ENCODE assay signal across 8 cellular contexts in the genomic region with DNA sequence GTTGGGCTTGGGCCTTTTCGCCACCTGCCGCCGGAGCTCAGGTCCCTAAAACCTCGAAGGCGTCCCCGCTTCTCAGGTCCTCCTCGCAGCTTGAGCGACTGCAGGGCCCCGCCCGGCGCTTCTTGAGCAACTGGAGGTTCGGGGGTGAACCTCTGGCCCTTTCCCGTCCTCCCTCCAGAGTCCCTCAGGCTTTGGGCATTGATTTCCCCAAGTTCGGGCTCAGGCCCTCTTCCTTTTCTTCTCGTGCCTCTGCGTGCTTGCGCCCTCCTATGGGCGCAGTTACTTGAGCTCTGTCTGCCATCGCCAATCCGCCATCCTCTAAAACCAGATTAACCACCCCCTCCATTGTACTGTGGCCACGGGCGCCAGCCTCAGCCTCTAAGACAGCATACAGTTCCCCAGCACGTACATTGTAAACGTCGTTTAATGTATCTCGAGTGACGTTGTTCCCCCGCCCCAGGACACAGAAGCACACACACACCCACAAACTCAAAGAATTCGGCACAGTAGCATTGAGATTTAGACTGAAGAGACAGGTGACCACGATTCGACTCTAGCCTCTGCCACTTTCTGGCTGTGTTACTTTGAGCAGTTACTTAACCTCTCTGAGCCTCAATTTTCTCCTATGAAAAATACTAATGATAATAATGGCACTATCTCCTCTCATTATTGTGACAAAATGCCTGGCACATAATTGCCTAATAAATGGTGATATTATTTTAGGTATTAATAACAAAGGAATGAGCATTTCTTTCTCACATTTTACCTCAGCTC. TPM values are rescaled to one million over a fixed set of nuclear protein-coding genes. Genes with fewer than 3 reads are reported as not detected.
DNase-seq lines count a peak whose midpoint lies in the region; ATAC-seq and TF ChIP-seq lines count a peak whose summit lies in the region.

No MANE protein-coding gene starts in this region.

- no peaks in the 10 kb centered on the region for H3K36me3 ChIP-seq in BLaER1 treated with 17β-estradiol and CSF1 and Interleukin-3, amounts not matched to agents 10 nM and 100 nM
- H3K36me3 ChIP-seq in tibial artery: no peaks in the 10 kb centered on the region

- no peaks in the 10 kb centered on the region for H4K20me1 ChIP-seq in BLaER1 treated with 17β-estradiol and CSF1 and Interleukin-3, amounts not matched to agents 10 nM and 100 nM

- peak; percentile 32 for ATAC-seq in GM18873 (IDR thresholded peaks at IDR 0.05; ENCODE audit: low FRiP score, unreplicated experiment)
- ATAC-seq in HG03103 (IDR thresholded peaks at IDR 0.05; ENCODE audit: low read depth, unreplicated experiment): peak; percentile 24

- H3K27me3 ChIP-seq in BLaER1 treated with 17β-estradiol and CSF1 and Interleukin-3, amounts not matched to agents 10 nM and 100 nM: no peaks in the 10 kb centered on the region
- H3K27me3 ChIP-seq in tibial artery: no peaks in the 10 kb centered on the region

- peak; percentile 64 for TF ChIP-seq CTCF in tibial artery (IDR thresholded peaks at IDR 0.05)

- peak overlapping the region; percentile 90 to 99 (median 97) for H3K4me2 ChIP-seq in BLaER1 treated with 17β-estradiol and CSF1 and Interleukin-3, amounts not matched to agents 10 nM and 100 nM

- H3K9me3 ChIP-seq in BLaER1 treated with 17β-estradiol and CSF1 and Interleukin-3, amounts not matched to agents 10 nM and 100 nM (replicated peaks in 1 of 11): no peaks in the 10 kb centered on the region
- no peaks in the 10 kb centered on the region for H3K9me3 ChIP-seq in tibial artery

- DNase-seq in NCI-H748 (lab: John Stamatoyannopoulos, UW; ENCODE audit: unreplicated experiment) (peak; percentile 86), epithelial cell of prostate (ENCODE audit: low read depth, low spot score) (no peak), mucosa of gallbladder (ENCODE audit: low spot score) (peak; percentile 63), tibial artery (peak; percentile 79 to 89)
- peak; percentile 60 for DNase-seq in activated CD8-positive, alpha-beta memory T cell treated with anti-CD3 and anti-CD28 coated beads, Interleukin-2, amount 50 U/mL, for 4 hours

- peak overlapping the region; percentile 87 to 100 (median 98) for H3K27ac ChIP-seq in BLaER1 treated with 17β-estradiol and CSF1 and Interleukin-3, amounts not matched to agents 10 nM and 100 nM
- H3K27ac ChIP-seq in epithelial cell of prostate (peak overlapping the region; percentile 80), tibial artery (peak overlapping the region; percentile 91 to 94)

- peaks cover 57 to 75% (median 66%) of the 10 kb centered on the region in 10 experiments for H3K4me1 ChIP-seq in BLaER1 treated with 17β-estradiol and CSF1 and Interleukin-3, amounts not matched to agents 10 nM and 100 nM
- peaks cover 0 to 45% (median 15%) of the 10 kb centered on the region in 4 donors for H3K4me1 ChIP-seq in tibial artery

- intact Hi-C loops in tibial artery (cut with DNase I; ENCODE audit: low total_unique reads): loop anchor here (2.0 to 5.0 kb wide), 3 partner anchors 21 to 291 kb away; no protein-coding TSS in a partner anchor

- peak overlapping the region; percentile 24 to 71 (median 57); a peak in 19 of 20 replicates for H3K4me3 ChIP-seq in BLaER1 treated with 17β-estradiol and CSF1 and Interleukin-3, amounts not matched to agents 10 nM and 100 nM
- H3K4me3 ChIP-seq in tibial artery: peak overlapping the region; percentile 61 to 72

- H3K9ac ChIP-seq in BLaER1 treated with 17β-estradiol and CSF1 and Interleukin-3, amounts not matched to agents 10 nM and 100 nM: peak overlapping the region; percentile 83 to 97 (median 92)

RNA-seq across cellular contexts. Expression of gene BTG2, which starts 22.6 kb away (rescaled TPM):
- 111 TPM for total RNA-seq in mucosa of gallbladder

RNA-seq across cellular contexts. Expression of gene FMOD, which starts 23.1 kb away (rescaled TPM):
- total RNA-seq in mucosa of gallbladder: 272 TPM
